ENCODE assay signal across 21 cellular contexts in the genomic region with DNA sequence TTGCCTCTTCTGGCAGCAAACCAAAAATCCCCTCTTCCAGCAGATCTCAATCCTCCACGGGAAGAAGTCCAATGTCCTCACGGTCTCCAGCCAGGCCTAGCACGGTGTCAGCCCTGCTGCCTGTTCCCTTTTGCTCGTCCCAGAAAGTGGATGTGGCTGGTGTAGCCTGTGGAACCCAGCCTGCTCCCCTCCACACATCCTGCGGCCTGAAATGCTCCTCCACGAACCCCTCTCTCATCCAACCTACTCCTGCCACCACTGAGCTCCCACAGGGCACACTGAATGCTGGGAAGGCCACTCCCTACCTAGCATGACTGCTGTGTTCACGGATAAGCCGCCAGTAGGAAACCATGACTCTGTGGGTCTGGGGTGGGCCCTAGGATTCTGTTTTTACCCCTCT. TPM values are rescaled to one million over a fixed set of nuclear protein-coding genes. Genes with fewer than 3 reads are reported as not detected.
A peak's percentile ranks its signal among the peaks of the same experiment; 100 is the strongest.
DNase-seq lines count a peak whose midpoint lies in the region; ATAC-seq and TF ChIP-seq lines count a peak whose summit lies in the region.
"Had no signal": no experiment of that assay in that cellular context is flagged by ENCODE, and none has a peak within 500 bp of the region (broad histone marks: within the 10 kb centered on the region; RNA-seq: fewer than 3 reads in every experiment).

No MANE protein-coding gene starts in this region.

- no peak for ATAC-seq in GM18520 (IDR thresholded peaks at IDR 0.05; ENCODE audit: unreplicated experiment)
- ATAC-seq: activated CD4-positive, CD25-positive, alpha-beta regulatory T cell treated with anti-CD3 and anti-CD28 coated beads, Interleukin-2, amount 50 U/mL, for 24 hours; gastroesophageal sphincter; sciatic nerve had no signal

- peaks cover 28% of the 10 kb centered on the region for H3K79me2 ChIP-seq in osteoblast (ENCODE audit: insufficient read depth, low read length)
- H3K79me2 ChIP-seq: parathyroid adenoma had no signal

- H4K20me1 ChIP-seq in osteoblast (ENCODE audit: insufficient read depth, low read length) = peaks cover 10% of the 10 kb centered on the region

- DNase-seq in H7 (peak; percentile 6), endothelial cell (ENCODE audit: low spot score) (no peak), osteoblast (ENCODE audit: insufficient read length, low spot score, missing footprints) (peak; percentile 34), head of caudate nucleus (no peak), cerebellum (ENCODE audit: low spot score) (no peak), SKM-1 (lab: John Stamatoyannopoulos, UW; ENCODE audit: unreplicated experiment) (no peak)
- DNase-seq: activated naive CD8-positive, alpha-beta T cell treated with anti-CD3 and anti-CD28 coated beads for 36 hours; DMS 273 treated with DMSO at 0.1 percent for 48 hours; esophagus squamous epithelium; naive B cell; NCI-H1694 treated with DMSO at 0.1 percent for 48 hours; NCI-H526 treated with DMSO at 0.1 percent for 48 hours; SK-N-SH; stimulated activated CD8-positive, alpha-beta memory T cell treated with anti-CD3 and anti-CD28 coated beads, Interleukin-4, amount 100 ng/mL, for 48 hours had no signal

- peaks cover 16% of the 10 kb centered on the region for H3K27me3 Mint-ChIP-seq in endothelial cell (ENCODE audit: unreplicated experiment)
- H3K27me3 Mint-ChIP-seq: activated naive CD8-positive, alpha-beta T cell treated with anti-CD3 and anti-CD28 coated beads for 36 hours; naive B cell had no signal

- H3K4me1 ChIP-seq in osteoblast (ENCODE audit: insufficient read depth, low read length) = peaks cover 10% of the 10 kb centered on the region

- no peak overlapping the region for H3K4me3 ChIP-seq in H7 (ENCODE audit: insufficient read depth, low read depth, low read length)
- H3K4me3 ChIP-seq in osteoblast (ENCODE audit: insufficient read depth, low read length) = no peak overlapping the region
- H3K4me3 ChIP-seq: esophagus squamous epithelium, gastroesophageal sphincter, lung had no signal

- peak overlapping the region; percentile 24 for H3K27ac Mint-ChIP-seq in endothelial cell (ENCODE audit: unreplicated experiment)
- H3K27ac Mint-ChIP-seq: activated naive CD8-positive, alpha-beta T cell treated with anti-CD3 and anti-CD28 coated beads for 36 hours had no signal

- H3K4me1 Mint-ChIP-seq in endothelial cell (ENCODE audit: unreplicated experiment) = peaks cover 26% of the 10 kb centered on the region

- H3K9me3 Mint-ChIP-seq in endothelial cell (ENCODE audit: unreplicated experiment) = no peaks in the 10 kb centered on the region
- H3K9me3 Mint-ChIP-seq: activated naive CD8-positive, alpha-beta T cell treated with anti-CD3 and anti-CD28 coated beads for 36 hours; naive B cell had no signal

- H3K27me3 ChIP-seq in H7 (ENCODE audit: control insufficient read depth, insufficient read depth, low read length) (no peaks in the 10 kb centered on the region), osteoblast (ENCODE audit: insufficient read depth, low read length) (no peaks in the 10 kb centered on the region)
- H3K27me3 ChIP-seq: esophagus squamous epithelium, gastroesophageal sphincter had no signal

- H3K4me3 Mint-ChIP-seq in endothelial cell (ENCODE audit: unreplicated experiment) = peak overlapping the region; percentile 59

- H3K9me3 ChIP-seq in osteoblast (ENCODE audit: low read depth, low read length) = no peaks in the 10 kb centered on the region
- H3K9me3 ChIP-seq: esophagus squamous epithelium, gastroesophageal sphincter, SK-N-SH had no signal

- TF ChIP-seq CTCF in VCaP (conservative IDR thresholded peaks at IDR 0.05) (no peak), endothelial cell (IDR thresholded peaks at IDR 0.05; ENCODE audit: unreplicated experiment) (no peak), osteoblast (IDR thresholded peaks at IDR 0.05; ENCODE audit: extremely low read depth, low read depth, low read length) (no peak)

- H3K36me3 ChIP-seq in H7 (replicated peaks; ENCODE audit: control insufficient read depth, insufficient read depth, low read length) (peaks cover 10% of the 10 kb centered on the region), osteoblast (ENCODE audit: insufficient read depth, low read length) (peaks cover 18% of the 10 kb centered on the region)

- H3K27ac ChIP-seq in VCaP (peak overlapping the region; percentile 97; the same call in 1 of the 2 replicates), osteoblast (ENCODE audit: low read depth, low read length) (no peak overlapping the region)
- H3K27ac ChIP-seq: esophagus squamous epithelium, gastroesophageal sphincter, parathyroid adenoma had no signal

- no peak overlapping the region for H3K4me2 ChIP-seq in osteoblast (ENCODE audit: insufficient read depth, low read length)

- peaks cover 32% of the 10 kb centered on the region for H3K36me3 Mint-ChIP-seq in endothelial cell (ENCODE audit: low read depth, unreplicated experiment)
- H3K36me3 Mint-ChIP-seq: naive B cell had no signal

- no peak overlapping the region for H2AFZ ChIP-seq in osteoblast (ENCODE audit: low read length)
- H2AFZ ChIP-seq: parathyroid adenoma had no signal

- intact Hi-C loops in head of caudate nucleus (cut with DNase I) = no loop called here

RNA-seq across cellular contexts. Expression of a gene that starts 3.0 kb away (rescaled TPM):
- total RNA-seq in H7 (2014; rRNA removed; shearing (Covaris generic)) = 76.6 and 88.1 TPM in 2 replicates
- 203 TPM for total RNA-seq in endothelial cell (ENCODE audit: unreplicated experiment)
- total RNA-seq in osteoblast = 26.1 and 30.1 TPM in 2 replicates
- 21.4 TPM for total RNA-seq in cerebellum

RNA-seq across cellular contexts. Expression of a gene that starts 4.8 kb away (rescaled TPM):
- 76.9 and 87.8 TPM in 2 replicates for total RNA-seq in H7 (2014; rRNA removed; shearing (Covaris generic))
- 27.8 TPM for total RNA-seq in endothelial cell (ENCODE audit: unreplicated experiment)
- total RNA-seq in osteoblast = 73.1 and 76.3 TPM in 2 replicates
- 18.3 TPM for total RNA-seq in cerebellum

RNA-seq across cellular contexts. Expression of a gene that starts 13.4 kb away (rescaled TPM):
- 1.9 and 2.8 TPM in 2 replicates for total RNA-seq in H7 (2014; rRNA removed; shearing (Covaris generic))
- total RNA-seq in endothelial cell (ENCODE audit: unreplicated experiment) (2.6 TPM), osteoblast (0.29 and 0.72 TPM in 2 replicates), cerebellum (0.36 TPM)
- total RNA-seq: activated naive CD8-positive, alpha-beta T cell treated with anti-CD3 and anti-CD28 coated beads for 36 hours had no signal

RNA-seq across cellular contexts. Expression of a gene that starts 14.3 kb away (rescaled TPM):
- 3,283 and 3,663 TPM in 2 replicates for total RNA-seq in H7 (2014; rRNA removed; shearing (Covaris generic))
- 1,195 TPM for total RNA-seq in endothelial cell (ENCODE audit: unreplicated experiment)
- 1,229 and 1,336 TPM in 2 replicates for total RNA-seq in osteoblast
- 1,035 TPM for total RNA-seq in cerebellum

RNA-seq across cellular contexts. Expression of a gene that starts 26.8 kb away (rescaled TPM):
- 3.6 and 4.7 TPM in 2 replicates for total RNA-seq in H7 (2014; rRNA removed; shearing (Covaris generic))
- 3.4 TPM for total RNA-seq in endothelial cell (ENCODE audit: unreplicated experiment)
- 4.7 and 5.3 TPM in 2 replicates for total RNA-seq in osteoblast
- total RNA-seq in cerebellum = 3.4 TPM

Comparison
In these comparisons a context has a peak if more than half of its experiments do, and no peak if none do; other contexts are left out.
1. DNase-seq: peak in H7 (single experiment) and osteoblast (single experiment); none in endothelial cell (single experiment), head of caudate nucleus (0 of 42), cerebellum (single experiment) and SKM-1 (single experiment).